ENCODE assay signal across 11 cellular contexts in the genomic region with DNA sequence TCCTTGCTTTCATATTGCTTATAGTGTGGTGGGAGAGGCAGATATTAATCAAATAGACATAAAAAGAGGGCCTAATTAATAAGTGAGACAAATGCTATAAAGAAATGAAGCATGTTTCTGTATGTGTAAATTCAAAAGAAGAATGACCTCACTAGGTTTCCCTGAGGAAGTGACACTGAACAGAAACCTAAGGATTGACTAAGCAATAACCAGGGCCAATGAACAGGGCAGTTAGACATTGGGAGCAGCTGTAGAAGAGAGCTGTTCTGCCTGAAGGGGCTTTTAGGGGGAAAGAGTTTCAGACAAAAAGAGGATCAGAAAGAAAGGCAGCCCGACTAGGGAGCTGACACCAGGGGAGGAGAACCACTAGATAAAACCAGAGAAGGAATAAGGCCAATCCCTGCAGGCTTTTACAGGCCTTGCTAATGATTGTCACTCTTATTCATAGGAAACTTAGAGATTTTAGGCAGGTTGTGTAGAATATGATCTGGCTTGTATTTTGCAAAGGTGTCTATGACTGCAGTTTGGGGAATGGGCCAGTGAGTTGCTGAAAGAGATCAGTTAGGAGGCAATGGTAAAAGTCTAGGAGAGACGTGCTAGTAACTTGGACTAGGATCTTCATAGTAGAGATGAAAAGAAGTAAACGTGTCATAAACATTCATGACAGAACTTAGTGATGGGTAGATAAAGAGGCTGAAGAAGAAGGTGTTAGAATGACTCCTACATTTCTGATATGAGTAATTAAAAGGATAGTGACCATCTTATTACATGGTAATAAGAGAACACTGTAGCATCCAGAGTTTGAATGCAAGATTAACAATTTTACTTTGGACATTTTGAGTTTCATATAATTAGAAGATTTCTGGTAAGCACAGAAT. TPM values are rescaled to one million over a fixed set of nuclear protein-coding genes. Genes with fewer than 3 reads are reported as not detected.
DNase-seq lines count a peak whose midpoint lies in the region; ATAC-seq and TF ChIP-seq lines count a peak whose summit lies in the region.
"Had no signal": no experiment of that assay in that cellular context is flagged by ENCODE, and none has a peak within 500 bp of the region (broad histone marks: within the 10 kb centered on the region; RNA-seq: fewer than 3 reads in every experiment).

No MANE protein-coding gene starts in this region.

- ATAC-seq in GM21619 (IDR thresholded peaks at IDR 0.05; ENCODE audit: unreplicated experiment) = peak; percentile 99
- peak; percentile 97 for ATAC-seq in HG03439 (IDR thresholded peaks at IDR 0.05; ENCODE audit: unreplicated experiment)

- H4K8ac ChIP-seq in mesenchymal stem cell (ENCODE audit: low read length) = no peak overlapping the region

- DNase-seq in SIG-M5 treated with dmso at 0.1 percent for 504 hours (lab: John Stamatoyannopoulos, UW; ENCODE audit: unreplicated experiment) (peak; percentile 42), SIG-M5 (lab: John Stamatoyannopoulos, UW) (no peak), mesenchymal stem cell (peak; percentile 39), hippocampal formation (lab: John Stamatoyannopoulos, UW) (no peak), NCI-H2081 treated with DMSO at 0.1 percent for 48 hours (lab: John Stamatoyannopoulos, UW) (no peak), prostate gland (ENCODE audit: low spot score) (no peak)
- DNase-seq: activated CD4-positive, alpha-beta T cell treated with anti-CD3 and anti-CD28 coated beads, Interleukin-2, amount 50 U/mL, for 48 hours; effector memory CD4-positive, alpha-beta T cell; NCI-H524 had no signal

- no peak overlapping the region for H2BK12ac ChIP-seq in mesenchymal stem cell (ENCODE audit: low read length in 2 of 2)

- WGBS in mesenchymal stem cell = 88% methylated on average over 3 of the region's 3 CpGs
- 69% methylated on average over 3 of the region's 3 CpGs for WGBS in prostate gland

- H3K27ac ChIP-seq in mesenchymal stem cell (ENCODE audit: low read length, poor library complexity, severe bottlenecking) = no peak overlapping the region
- H3K27ac ChIP-seq in prostate gland = no peak overlapping the region

- no peak for TF ChIP-seq CTCF in prostate gland (IDR thresholded peaks at IDR 0.05)

- no peaks in the 10 kb centered on the region for H3K4me1 ChIP-seq in mesenchymal stem cell (ENCODE audit: control insufficient read depth, insufficient read depth, low read depth, low read length)
- H3K4me1 ChIP-seq in prostate gland (replicated peaks) = no peaks in the 10 kb centered on the region

- H3K4me3 ChIP-seq in mesenchymal stem cell (ENCODE audit: insufficient read depth in 1 of 2, low read depth in 1 of 2, low read length in 2 of 2) = no peak overlapping the region
- H3K4me3 ChIP-seq in prostate gland = no peak overlapping the region

- H3K79me1 ChIP-seq in mesenchymal stem cell (replicated peaks; ENCODE audit: low read length, poor library complexity, severe bottlenecking) = no peaks in the 10 kb centered on the region

- H3K4me2 ChIP-seq in mesenchymal stem cell (ENCODE audit: low read length, poor library complexity, severe bottlenecking) = no peak overlapping the region

- no peak overlapping the region for H3K9ac ChIP-seq in mesenchymal stem cell (ENCODE audit: low read length)

- H3K23ac ChIP-seq in mesenchymal stem cell (ENCODE audit: low read length in 2 of 2) = no peak overlapping the region

- no peak overlapping the region for H2BK120ac ChIP-seq in mesenchymal stem cell (ENCODE audit: low read depth, low read length)

- H3K14ac ChIP-seq in mesenchymal stem cell (ENCODE audit: low read length in 2 of 2) = no peak overlapping the region

- no peaks in the 10 kb centered on the region for H3K36me3 ChIP-seq in mesenchymal stem cell (ENCODE audit: control insufficient read depth in 1 of 2, insufficient read depth in 2 of 2, low read depth in 1 of 2, low read length in 2 of 2)
- no peaks in the 10 kb centered on the region for H3K36me3 ChIP-seq in prostate gland

- H3K18ac ChIP-seq in mesenchymal stem cell (ENCODE audit: low read depth in 1 of 2, low read length in 2 of 2) = no peak overlapping the region

- H3K27me3 ChIP-seq in mesenchymal stem cell (ENCODE audit: control insufficient read depth in 1 of 2, insufficient read depth in 1 of 2, low read length in 2 of 2) (no peaks in the 10 kb centered on the region), prostate gland (replicated peaks; ENCODE audit: insufficient read depth) (no peaks in the 10 kb centered on the region)

- H2AFZ ChIP-seq in mesenchymal stem cell (ENCODE audit: low read depth, low read length) = no peak overlapping the region

- intact Hi-C loops in prostate gland (cut with DNase I) = no loop called here

- H3K9me3 ChIP-seq in mesenchymal stem cell (ENCODE audit: control insufficient read depth, low read length) (peaks cover 3% of the 10 kb centered on the region), prostate gland (no peaks in the 10 kb centered on the region)

- H4K91ac ChIP-seq in mesenchymal stem cell (ENCODE audit: low read length) = no peak overlapping the region

- no peak overlapping the region for H3K4ac ChIP-seq in mesenchymal stem cell (ENCODE audit: low read depth in 1 of 2, low read length in 2 of 2)

- H2BK15ac ChIP-seq in mesenchymal stem cell (ENCODE audit: low read depth, poor library complexity, severe bottlenecking) = no peak overlapping the region

- TF ChIP-seq POLR2A in prostate gland (IDR thresholded peaks at IDR 0.05) = no peak

- no peak overlapping the region for H2AK5ac ChIP-seq in mesenchymal stem cell (ENCODE audit: low read length, severe bottlenecking)

- no peak overlapping the region for H2BK5ac ChIP-seq in mesenchymal stem cell (ENCODE audit: low read depth, low read length, poor library complexity, severe bottlenecking)

RNA-seq across cellular contexts. Expression of a gene that starts 26.8 kb away (rescaled TPM):
- 21.4 TPM for polyA plus RNA-seq in mesenchymal stem cell (2013, experiment 1 of 2)
- 22.3 TPM for polyA plus RNA-seq in mesenchymal stem cell (2013, experiment 2 of 2)
- total RNA-seq in prostate gland = 10 to 100 TPM in 1 of 2 donors, 1 to 10 TPM in 1; 3.8 to 28.3 TPM

Comparison
In these comparisons a context has a peak if more than half of its experiments do, and no peak if none do; other contexts are left out.
1. DNase-seq: peak in SIG-M5 treated with dmso at 0.1 percent for 504 hours (single experiment) and mesenchymal stem cell (single experiment); none in SIG-M5 (single experiment), hippocampal formation (0 of 2), NCI-H2081 treated with DMSO at 0.1 percent for 48 hours (single experiment) and prostate gland (single experiment).